In genomic region chr7:142413280-142414000, GRCh38 we compare ENCODE assay signal across 13 cellular contexts.
DNase-seq lines count a peak whose midpoint lies in the region; ATAC-seq and TF ChIP-seq lines count a peak whose summit lies in the region.
"Had no signal": no experiment of that assay in that cellular context is flagged by ENCODE, and none has a peak within 500 bp of the region (broad histone marks: within the 10 kb centered on the region; RNA-seq: fewer than 3 reads in every experiment).

No MANE protein-coding gene starts in this region.

- intact Hi-C loops in CD8-positive, alpha-beta T cell (cut with DNase I, micrococcal nuclease), result no loop called here

- ATAC-seq in CD8-positive, alpha-beta T cell, result no peak
- peak; percentile 3 for ATAC-seq in GM19438 (IDR thresholded peaks at IDR 0.05; ENCODE audit: low read depth, unreplicated experiment)

- H3K9ac ChIP-seq in KMS-11, result no peak overlapping the region
- H3K9ac ChIP-seq: BLaER1 treated with 17β-estradiol and CSF1 and Interleukin-3, amounts not matched to agents 10 nM and 100 nM had no signal

- H3K9me3 ChIP-seq in CD8-positive, alpha-beta T cell (ENCODE audit: low read length), result no peaks in the 10 kb centered on the region
- H3K9me3 ChIP-seq: A549; BLaER1 treated with 17β-estradiol and CSF1 and Interleukin-3, amounts not matched to agents 10 nM and 100 nM had no signal

- H3K4me2 ChIP-seq in KMS-11, result no peak overlapping the region
- H3K4me2 ChIP-seq: A549; BLaER1 treated with 17β-estradiol and CSF1 and Interleukin-3, amounts not matched to agents 10 nM and 100 nM had no signal

- no peak overlapping the region for H3K4me3 ChIP-seq in CD8-positive, alpha-beta T cell (ENCODE audit: low read depth, low read length)
- no peak overlapping the region for H3K4me3 ChIP-seq in KMS-11 (IDR thresholded peaks at IDR 0.05; ENCODE audit: insufficient read depth, low read depth, low read length)
- H3K4me3 ChIP-seq: A549; BLaER1 treated with 17β-estradiol and CSF1 and Interleukin-3, amounts not matched to agents 10 nM and 100 nM had no signal

- no peaks in the 10 kb centered on the region for H3K27me3 ChIP-seq in CD8-positive, alpha-beta T cell (ENCODE audit: insufficient read depth, low read length)
- no peaks in the 10 kb centered on the region for H3K27me3 ChIP-seq in KMS-11 (ENCODE audit: insufficient read depth, low read depth)
- H3K27me3 ChIP-seq: BLaER1 treated with 17β-estradiol and CSF1 and Interleukin-3, amounts not matched to agents 10 nM and 100 nM had no signal

- peaks cover 6% of the 10 kb centered on the region for H3K4me1 Mint-ChIP-seq in CD8-positive, alpha-beta T cell (ENCODE audit: low read depth)
- peaks cover 36% of the 10 kb centered on the region for H3K4me1 Mint-ChIP-seq in HFFc6 (ENCODE audit: low read depth)

- no peak for TF ChIP-seq CTCF in CD8-positive, alpha-beta T cell (IDR thresholded peaks at IDR 0.05)
- no peak for TF ChIP-seq CTCF in KMS-11 (conservative IDR thresholded peaks at IDR 0.05; ENCODE audit: low read depth, low read length)
- TF ChIP-seq CTCF in HFFc6 (IDR thresholded peaks at IDR 0.05), result no peak

- H3K4me1 ChIP-seq in CD8-positive, alpha-beta T cell (ENCODE audit: insufficient read depth, low read length), result no peaks in the 10 kb centered on the region
- H3K4me1 ChIP-seq in KMS-11 (ENCODE audit: low read depth, poor library complexity, severe bottlenecking), result no peaks in the 10 kb centered on the region
- H3K4me1 ChIP-seq: A549 had no signal

- CTCF ChIA-PET in CD8-positive, alpha-beta T cell (lab: Charles Lee), result interaction anchor here (0.6 to 3.1 kb wide), 18 partner anchors 11 to 803 kb away, joined by 3 to 22 read pairs (median 4); no protein-coding TSS in a partner anchor

- H2AFZ ChIP-seq in KMS-11 (ENCODE audit: low read depth), result peak overlapping the region; percentile 15; the same call in 1 of the 2 replicates

- no peak overlapping the region for H3K27ac ChIP-seq in CD8-positive, alpha-beta T cell (ENCODE audit: low read depth, low read length)
- no peak overlapping the region for H3K27ac ChIP-seq in KMS-11
- peak overlapping the region; percentile 78 for H3K27ac ChIP-seq in epithelial cell of prostate
- H3K27ac ChIP-seq: A549; BLaER1 treated with 17β-estradiol and CSF1 and Interleukin-3, amounts not matched to agents 10 nM and 100 nM had no signal

- H3K27me3 Mint-ChIP-seq in CD8-positive, alpha-beta T cell (ENCODE audit: low read depth), result no peaks in the 10 kb centered on the region
- H3K27me3 Mint-ChIP-seq in HFFc6 (ENCODE audit: insufficient read depth), result no peaks in the 10 kb centered on the region

- H3K27ac Mint-ChIP-seq in CD8-positive, alpha-beta T cell, result peak overlapping the region; percentile 49
- H3K27ac Mint-ChIP-seq in HFFc6, result no peak overlapping the region

- POLR2A ChIA-PET in CD8-positive, alpha-beta T cell (lab: Charles Lee), result no interaction called here

- DNase-seq in CD8-positive, alpha-beta T cell, result no peak
- DNase-seq in epithelial cell of prostate (ENCODE audit: low read depth, low spot score), result peak; percentile 29
- DNase-seq in SW 1271 (lab: John Stamatoyannopoulos, UW), result no peak
- no peak for DNase-seq in KG1 (lab: John Stamatoyannopoulos, UW)
- no peak for DNase-seq in pons (ENCODE audit: low spot score)
- DNase-seq in HFFc6, result no peak
- DNase-seq: DMS 273 treated with DMSO at 0.1 percent for 48 hours; NK-92 treated with Interleukin-12 subunit alpha and Interleukin-12 subunit beta, amount 100 ng/mL, for 24 hours; SIG-M5 had no signal

- H3K36me3 Mint-ChIP-seq in CD8-positive, alpha-beta T cell, result no peaks in the 10 kb centered on the region
- no peaks in the 10 kb centered on the region for H3K36me3 Mint-ChIP-seq in HFFc6 (ENCODE audit: low read depth)

- no peaks in the 10 kb centered on the region for H3K9me3 Mint-ChIP-seq in CD8-positive, alpha-beta T cell
- H3K9me3 Mint-ChIP-seq in HFFc6, result no peaks in the 10 kb centered on the region

- H3K4me3 Mint-ChIP-seq in CD8-positive, alpha-beta T cell, result no peak overlapping the region
- no peak overlapping the region for H3K4me3 Mint-ChIP-seq in HFFc6

- no peaks in the 10 kb centered on the region for H3K36me3 ChIP-seq in CD8-positive, alpha-beta T cell (ENCODE audit: insufficient read depth, low read length)
- no peaks in the 10 kb centered on the region for H3K36me3 ChIP-seq in KMS-11 (ENCODE audit: insufficient read depth)
- H3K36me3 ChIP-seq: BLaER1 treated with 17β-estradiol and CSF1 and Interleukin-3, amounts not matched to agents 10 nM and 100 nM had no signal

- no peaks in the 10 kb centered on the region for H3K79me2 ChIP-seq in KMS-11 (ENCODE audit: insufficient read depth, low read depth)

- H4K20me1 ChIP-seq in KMS-11 (ENCODE audit: insufficient read depth), result no peaks in the 10 kb centered on the region
- H4K20me1 ChIP-seq: BLaER1 treated with 17β-estradiol and CSF1 and Interleukin-3, amounts not matched to agents 10 nM and 100 nM had no signal
